24 cellular contexts compared by ENCODE assay signal in genomic region chr2:192150166-192150565, GRCh38. TPM values are rescaled to one million over a fixed set of nuclear protein-coding genes. Genes with fewer than 3 reads are reported as not detected.
DNase-seq lines count a peak whose midpoint lies in the region; ATAC-seq lines count a peak whose summit lies in the region.
"Had no signal": no experiment of that assay in that cellular context is flagged by ENCODE, and none has a peak within 500 bp of the region (broad histone marks: within the 10 kb centered on the region; RNA-seq: fewer than 3 reads in every experiment).

No MANE protein-coding gene starts in this region.

- ATAC-seq in GM21737 (IDR thresholded peaks at IDR 0.05; ENCODE audit: unreplicated experiment) = no peak
- ATAC-seq in activated T-cell treated with anti-CD3 and anti-CD28 coated beads, Interleukin-2, amount 50 U/mL, for 4 hours = no peak
- no peak for ATAC-seq in GM21515 (IDR thresholded peaks at IDR 0.05; ENCODE audit: unreplicated experiment)
- ATAC-seq: GM23338, HepG2 had no signal

- peak overlapping the region; percentile 3 for H3K27ac ChIP-seq in caudate nucleus (ENCODE audit: low read depth, low read length)
- H3K27ac ChIP-seq: HL-60, RWPE1 had no signal

- H3K9me3 Mint-ChIP-seq in activated T-cell treated with anti-CD3 and anti-CD28 coated beads, Interleukin-2, amount 50 U/mL, for 4 hours = no peaks in the 10 kb centered on the region
- H3K9me3 Mint-ChIP-seq: GM23338 had no signal

- DNase-seq in EH (ENCODE audit: low read depth) (peak; percentile 31), caudate nucleus (lab: John Stamatoyannopoulos, UW) (no peak), iris pigment epithelial cell (ENCODE audit: low read depth) (peak; percentile 10)
- no peak for DNase-seq in activated CD4-positive, alpha-beta T cell treated with anti-CD3 and anti-CD28 coated beads, Interleukin-2, amount 50 U/mL, for 4 hours
- no peak for DNase-seq in activated T-cell treated with anti-CD3 and anti-CD28 coated beads, Interleukin-2, amount 50 U/mL, for 4 hours
- DNase-seq: DMS79 treated with DMSO at 0.1 percent for 48 hours, KBM-7, NCI-H1092 treated with DMSO at 0.1 percent for 48 hours, NCI-H1436 treated with DMSO at 0.1 percent for 48 hours, NCI-H2029 treated with DMSO at 0.1 percent for 48 hours, NCI-H226, NCI-H510A treated with DMSO at 0.1 percent for 48 hours, NCI-H748 treated with DMSO at 0.1 percent for 48 hours, SHP77 treated with DMSO at 0.1 percent for 48 hours, SK-N-SH had no signal

- no peaks in the 10 kb centered on the region for H3K36me3 Mint-ChIP-seq in activated T-cell treated with anti-CD3 and anti-CD28 coated beads, Interleukin-2, amount 50 U/mL, for 4 hours (ENCODE audit: insufficient read depth)
- H3K36me3 Mint-ChIP-seq: CD14-positive monocyte had no signal

- no peaks in the 10 kb centered on the region for H3K4me1 Mint-ChIP-seq in activated T-cell treated with anti-CD3 and anti-CD28 coated beads, Interleukin-2, amount 50 U/mL, for 4 hours (ENCODE audit: low read depth)
- H3K4me1 Mint-ChIP-seq: GM23338 had no signal

- peaks cover 12% of the 10 kb centered on the region for H3K27me3 Mint-ChIP-seq in activated T-cell treated with anti-CD3 and anti-CD28 coated beads, Interleukin-2, amount 50 U/mL, for 4 hours (ENCODE audit: low read depth)

- no peak overlapping the region for H3K4me3 Mint-ChIP-seq in activated T-cell treated with anti-CD3 and anti-CD28 coated beads, Interleukin-2, amount 50 U/mL, for 4 hours
- H3K4me3 Mint-ChIP-seq: CD14-positive monocyte, GM23338 had no signal

RNA-seq across cellular contexts. Expression of gene TMEFF2, which starts 44.6 kb away (rescaled TPM):
- total RNA-seq in activated T-cell treated with anti-CD3 and anti-CD28 coated beads, Interleukin-2, amount 50 U/mL, for 4 hours = not detected
- total RNA-seq: G401, HepG2, HT-29 had no signal

Comparison
In these comparisons a context has a peak if more than half of its experiments do, and no peak if none do; other contexts are left out.
1. DNase-seq: peak in EH (single experiment) and iris pigment epithelial cell (single experiment); none in caudate nucleus (0 of 61), activated CD4-positive, alpha-beta T cell treated with anti-CD3 and anti-CD28 coated beads, Interleukin-2, amount 50 U/mL, for 4 hours (0 of 2) and activated T-cell treated with anti-CD3 and anti-CD28 coated beads, Interleukin-2, amount 50 U/mL, for 4 hours (single experiment).